ENCODE assay signal across 8 cellular contexts in genomic region chr2:179020156-179020750, GRCh38. TPM values are rescaled to one million over a fixed set of nuclear protein-coding genes. Genes with fewer than 3 reads are reported as not detected.
DNase-seq lines count a peak whose midpoint lies in the region; ATAC-seq and TF ChIP-seq lines count a peak whose summit lies in the region.

No MANE protein-coding gene starts in this region.

- TF ChIP-seq POLR2A in heart left ventricle (IDR thresholded peaks at IDR 0.05): no peak

- WGBS in heart left ventricle, 4 donors: 38 to 54% (median 45%) methylated on average over 3 of the region's 3 CpGs

- H3K27ac ChIP-seq in heart left ventricle: no peak overlapping the region

- peak; percentile 21 for DNase-seq in AG08396 (ENCODE audit: low spot score)
- peak; percentile 76 to 80 for DNase-seq in NCI-H2081 (lab: John Stamatoyannopoulos, UW)
- peak; percentile 55 to 67 for DNase-seq in activated CD4-positive, alpha-beta T cell treated with anti-CD3 and anti-CD28 coated beads, Interleukin-2, amount 50 U/mL, for 48 hours
- peak in 2 of 5 donors; percentile 25 to 37 for DNase-seq in heart left ventricle
- DNase-seq in stimulated activated CD8-positive, alpha-beta memory T cell treated with anti-CD3 and anti-CD28 coated beads, Interleukin-12 subunit alpha, Interleukin-12 subunit beta, amount 100 ng/mL, for 24 hours (ENCODE audit: extremely low read depth): peak; percentile 5
- DNase-seq in middle frontal gyrus (ENCODE audit: extremely low spot score, low spot score): no peak

- H3K4me1 ChIP-seq in heart left ventricle: peaks cover 0 to 33% (median 2%) of the 10 kb centered on the region in 12 donors

- no peaks in the 10 kb centered on the region for H3K27me3 ChIP-seq in heart left ventricle

- no peaks in the 10 kb centered on the region for H3K36me3 ChIP-seq in heart left ventricle

- H3K9me3 ChIP-seq in heart left ventricle: no peaks in the 10 kb centered on the region

- ATAC-seq in GM18499 (IDR thresholded peaks at IDR 0.05; ENCODE audit: insufficient read depth, unreplicated experiment) (peak; percentile 39), HG02884 (IDR thresholded peaks at IDR 0.05; ENCODE audit: unreplicated experiment) (peak; percentile 57), heart left ventricle (peak in 3 of 4 donors; percentile 56 to 65 (median 62))

- intact Hi-C loops in heart left ventricle (cut with DNase I): no loop called here

- no peak overlapping the region for H3K4me3 ChIP-seq in heart left ventricle

- peak in 10 of 12 donors; percentile 19 to 54 (median 40) for TF ChIP-seq CTCF in heart left ventricle (IDR thresholded peaks at IDR 0.05)

RNA-seq across cellular contexts. Expression of gene CCDC141, which starts 29.7 kb away (rescaled TPM):
- total RNA-seq in heart left ventricle: 100 to 1,000 TPM in 8 of 9 donors, 10 to 100 TPM in 1; 58.1 to 258 (median 144) TPM
- 10 to 100 TPM; 10.6 to 19.1 TPM for polyA plus RNA-seq in heart left ventricle
